In the genomic region with DNA sequence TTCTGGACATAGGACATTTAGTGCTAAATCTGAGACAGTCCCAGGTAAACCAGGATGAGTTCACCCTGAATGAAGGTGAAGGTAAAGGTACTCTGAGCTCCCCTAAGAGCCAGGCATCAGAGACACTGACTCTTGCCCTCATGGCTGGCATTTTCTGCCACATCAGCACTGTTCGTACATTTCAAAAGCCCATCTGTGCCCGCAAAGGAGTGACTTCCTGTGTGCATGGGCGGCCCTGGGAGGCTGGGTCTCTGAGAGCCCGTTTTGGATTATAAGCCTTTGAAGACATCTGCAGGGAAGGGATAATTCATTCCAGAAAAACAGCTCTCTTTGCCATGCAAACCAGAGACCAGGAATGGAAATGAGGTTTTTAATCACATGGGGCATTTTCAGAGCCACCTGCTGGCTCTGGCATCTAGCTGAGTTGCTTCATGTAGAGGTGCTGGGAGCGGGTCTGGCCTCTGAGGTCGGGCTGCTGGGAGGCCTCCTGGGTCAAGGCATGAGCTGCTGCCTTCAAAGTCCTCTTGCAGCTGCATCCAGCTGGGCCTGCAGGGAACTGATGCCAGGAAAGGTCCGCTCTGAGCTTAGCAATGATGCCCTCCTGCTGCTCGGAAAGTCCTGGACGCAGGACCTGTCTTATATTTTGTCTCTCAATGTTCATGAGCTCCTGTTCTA, we compare ENCODE assay signal across 19 cellular contexts.
A peak's percentile ranks its signal among the peaks of the same experiment; 100 is the strongest.
DNase-seq lines count a peak whose midpoint lies in the region; ATAC-seq and TF ChIP-seq lines count a peak whose summit lies in the region.
"Had no signal": no experiment of that assay in that cellular context is flagged by ENCODE, and none has a peak within 500 bp of the region (broad histone marks: within the 10 kb centered on the region; RNA-seq: fewer than 3 reads in every experiment).

No MANE protein-coding gene starts in this region.

- H3K4me1 ChIP-seq in BLaER1 (no peaks in the 10 kb centered on the region; the same call in 1 of the 2 replicates), neural progenitor cell (peaks cover 7% of the 10 kb centered on the region)
- H3K4me1 ChIP-seq: HAP-1 had no signal

- no peak for ATAC-seq in omental fat pad (ENCODE audit: low FRiP score)
- ATAC-seq in GM18870 (IDR thresholded peaks at IDR 0.05; ENCODE audit: unreplicated experiment): no peak
- ATAC-seq: K562, Panc1 had no signal

- no peak for TF ChIP-seq CTCF in neural progenitor cell (IDR thresholded peaks at IDR 0.05)
- no peak for TF ChIP-seq CTCF in omental fat pad (IDR thresholded peaks at IDR 0.05)

- no peak overlapping the region for H3K4me3 ChIP-seq in BLaER1
- H3K4me3 ChIP-seq in Jurkat, Clone E6-1 (ENCODE audit: low read length): no peak overlapping the region
- H3K4me3 ChIP-seq in neural progenitor cell: no peak overlapping the region
- H3K4me3 ChIP-seq: HAP-1, K562 had no signal

- peak; percentile 49 for DNase-seq in Jurkat, Clone E6-1 (ENCODE audit: low read depth, low spot score)
- peak; percentile 30 for DNase-seq in RPMI8226
- no peak for DNase-seq in neural progenitor cell (ENCODE audit: low spot score)
- DNase-seq in omental fat pad (ENCODE audit: low spot score): no peak
- no peak for DNase-seq in SIG-M5 treated with dmso at 0.1 percent for 504 hours (lab: John Stamatoyannopoulos, UW; ENCODE audit: unreplicated experiment)
- no peak for DNase-seq in ecto neural progenitor cell (ENCODE audit: low spot score)
- DNase-seq: ACHN; CD4-positive, alpha-beta T cell; NCI-H1092 treated with DMSO at 0.1 percent for 48 hours; NCI-H1694; NCI-H2107; NCI-H226; NCI-H774; SHP77 had no signal

- peaks cover 10% of the 10 kb centered on the region for H3K9me3 Mint-ChIP-seq in neural progenitor cell

- H2AFZ ChIP-seq in neural progenitor cell (replicated peaks): peak overlapping the region; percentile 64

- no peaks in the 10 kb centered on the region for H3K79me2 ChIP-seq in neural progenitor cell (ENCODE audit: low read depth)

- H3K4me1 Mint-ChIP-seq in neural progenitor cell: peaks cover 12% of the 10 kb centered on the region

- H3K9me3 ChIP-seq in BLaER1 (peaks cover 12% of the 10 kb centered on the region), neural progenitor cell (ENCODE audit: low read depth) (no peaks in the 10 kb centered on the region)
- H3K9me3 ChIP-seq: HAP-1 had no signal

- no peak overlapping the region for H3K27ac ChIP-seq in BLaER1
- H3K27ac ChIP-seq in neural progenitor cell: no peak overlapping the region

- H3K27me3 ChIP-seq in BLaER1 (no peaks in the 10 kb centered on the region), neural progenitor cell (no peaks in the 10 kb centered on the region)

- H3K36me3 ChIP-seq in BLaER1: no peaks in the 10 kb centered on the region
- no peaks in the 10 kb centered on the region for H3K36me3 ChIP-seq in neural progenitor cell
- H3K36me3 ChIP-seq: HAP-1 had no signal

- H3K4me3 Mint-ChIP-seq in neural progenitor cell: no peak overlapping the region
- H3K4me3 Mint-ChIP-seq: CD4-positive, alpha-beta T cell had no signal

- H3K9ac ChIP-seq in BLaER1 (no peak overlapping the region), neural progenitor cell (no peak overlapping the region)

- H3K4me2 ChIP-seq in BLaER1 (peak overlapping the region; percentile 2; the same call in 1 of the 2 replicates), neural progenitor cell (no peak overlapping the region)

- H4K20me1 ChIP-seq in BLaER1: no peaks in the 10 kb centered on the region
- no peaks in the 10 kb centered on the region for H4K20me1 ChIP-seq in neural progenitor cell (ENCODE audit: low read depth)

- H3K27ac Mint-ChIP-seq in neural progenitor cell: no peak overlapping the region
- H3K27ac Mint-ChIP-seq: CD4-positive, alpha-beta T cell had no signal

- H3K27me3 Mint-ChIP-seq in neural progenitor cell (ENCODE audit: insufficient read depth, low read depth): peaks cover 2% of the 10 kb centered on the region

- H3F3A ChIP-seq in neural progenitor cell (ENCODE audit: low read depth): no peaks in the 10 kb centered on the region

- H3K36me3 Mint-ChIP-seq in neural progenitor cell: no peaks in the 10 kb centered on the region

Comparison
In these comparisons a context has a peak if more than half of its experiments do, and no peak if none do; other contexts are left out.
1. DNase-seq: peak in Jurkat, Clone E6-1 (single experiment) and RPMI8226 (single experiment); none in neural progenitor cell (single experiment), omental fat pad (single experiment), SIG-M5 treated with dmso at 0.1 percent for 504 hours (single experiment) and ecto neural progenitor cell (single experiment).